6 cellular contexts compared by ENCODE assay signal in the genomic region with DNA sequence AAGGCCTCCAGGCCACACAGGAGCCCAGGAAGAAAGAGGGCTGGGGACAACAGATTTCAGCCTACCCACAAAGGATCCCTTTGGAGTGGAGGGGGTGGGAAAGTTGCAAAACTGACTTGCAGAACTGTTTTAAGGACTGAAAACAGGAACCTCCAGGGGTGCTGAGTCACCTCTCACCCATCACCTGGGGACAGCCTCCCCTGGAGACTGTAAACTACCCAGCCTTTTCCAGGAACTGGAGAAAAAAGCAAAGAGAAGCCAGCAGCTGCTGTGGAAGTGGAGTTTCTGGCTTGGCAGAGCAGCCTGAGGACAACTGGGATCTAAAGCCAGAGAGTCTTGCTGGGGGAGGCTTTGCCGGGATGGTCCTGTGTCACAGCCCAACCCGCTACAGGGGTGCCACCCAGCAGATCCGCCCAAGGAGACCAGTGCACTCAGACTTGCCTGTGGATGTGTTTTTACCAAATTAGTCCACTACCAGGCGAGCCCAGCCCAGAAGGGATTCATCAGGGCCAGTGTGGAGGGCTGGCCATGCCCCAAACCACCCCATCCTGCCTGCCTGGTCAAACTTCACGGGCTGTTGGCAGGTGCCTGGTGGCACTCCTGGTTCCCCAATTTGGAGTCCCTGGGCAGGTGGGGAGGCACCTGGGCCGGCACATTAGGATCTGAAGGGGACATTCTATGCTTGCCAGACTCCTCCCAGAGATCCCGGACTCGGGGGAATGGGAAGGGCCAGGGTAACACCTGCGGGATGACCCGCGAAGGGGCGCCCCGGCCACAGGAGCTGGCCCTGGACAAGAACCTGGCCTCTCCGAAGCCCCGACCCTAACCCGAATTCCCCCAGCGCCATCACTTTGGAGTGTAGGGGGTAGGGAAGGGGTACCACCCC. TPM values are rescaled to one million over a fixed set of nuclear protein-coding genes. Genes with fewer than 3 reads are reported as not detected.
DNase-seq lines count a peak whose midpoint lies in the region; ATAC-seq lines count a peak whose summit lies in the region.

No MANE protein-coding gene starts in this region.

- peak overlapping the region; percentile 29 for H2AK5ac ChIP-seq in mesenchymal stem cell (ENCODE audit: low read length, severe bottlenecking)

- H3K27ac Mint-ChIP-seq in activated T-helper 17 cell treated with anti-CD3 and anti-CD28 coated beads, Interleukin-2, amount 50 U/mL, for 72 hours: peak overlapping the region; percentile 70

- H3K36me3 ChIP-seq in H7 (replicated peaks; ENCODE audit: control insufficient read depth, insufficient read depth, low read length) (peaks cover 8% of the 10 kb centered on the region), mesenchymal stem cell (ENCODE audit: control insufficient read depth in 1 of 2, insufficient read depth in 2 of 2, low read depth in 1 of 2, low read length in 2 of 2) (peaks cover 31 to 36% of the 10 kb centered on the region in 2 experiments)

- H2BK120ac ChIP-seq in mesenchymal stem cell (ENCODE audit: low read depth, low read length): no peak overlapping the region

- H3K23ac ChIP-seq in mesenchymal stem cell (ENCODE audit: low read length in 2 of 2): no peak overlapping the region

- peak overlapping the region; percentile 5 for H3K27ac ChIP-seq in mesenchymal stem cell (ENCODE audit: low read length, poor library complexity, severe bottlenecking)

- H2AFZ ChIP-seq in mesenchymal stem cell (ENCODE audit: low read depth, low read length): peak overlapping the region; percentile 79

- peak overlapping the region; percentile 95 for H2BK15ac ChIP-seq in mesenchymal stem cell (ENCODE audit: low read depth, poor library complexity, severe bottlenecking)

- no peak for ATAC-seq in activated T-helper 17 cell treated with anti-CD3 and anti-CD28 coated beads, Interleukin-2, amount 50 U/mL, for 72 hours (replicated peaks)
- no peak for ATAC-seq in GM19023 (IDR thresholded peaks at IDR 0.05; ENCODE audit: unreplicated experiment)

- H3K27me3 Mint-ChIP-seq in activated T-helper 17 cell treated with anti-CD3 and anti-CD28 coated beads, Interleukin-2, amount 50 U/mL, for 72 hours: no peaks in the 10 kb centered on the region

- H3K4me3 ChIP-seq in H7 (ENCODE audit: insufficient read depth, low read depth, low read length) (peak overlapping the region; percentile 76), mesenchymal stem cell (ENCODE audit: insufficient read depth in 1 of 2, low read depth in 1 of 2, low read length in 2 of 2) (peak overlapping the region; percentile 88 to 92)

- peak overlapping the region; percentile 93 for H3K4me2 ChIP-seq in mesenchymal stem cell (ENCODE audit: low read length, poor library complexity, severe bottlenecking)

- H4K8ac ChIP-seq in mesenchymal stem cell (ENCODE audit: low read length): peak overlapping the region; percentile 70

- H3K4me3 Mint-ChIP-seq in activated T-helper 17 cell treated with anti-CD3 and anti-CD28 coated beads, Interleukin-2, amount 50 U/mL, for 72 hours: peak overlapping the region; percentile 86

- peaks cover 3% of the 10 kb centered on the region; the same call in 1 of the 2 replicates for H3K27me3 ChIP-seq in H7 (ENCODE audit: control insufficient read depth, insufficient read depth, low read length)
- H3K27me3 ChIP-seq in mesenchymal stem cell (ENCODE audit: control insufficient read depth in 1 of 2, insufficient read depth in 1 of 2, low read length in 2 of 2): no peaks in the 10 kb centered on the region

- H2BK5ac ChIP-seq in mesenchymal stem cell (ENCODE audit: low read depth, low read length, poor library complexity, severe bottlenecking): no peak overlapping the region

- no peak overlapping the region for H3K4ac ChIP-seq in mesenchymal stem cell (ENCODE audit: low read depth in 1 of 2, low read length in 2 of 2)

- H2BK12ac ChIP-seq in mesenchymal stem cell (ENCODE audit: low read length in 2 of 2): no peak overlapping the region

- peak overlapping the region in 1 of 2 experiments; percentile 88 for H3K18ac ChIP-seq in mesenchymal stem cell (ENCODE audit: low read depth in 1 of 2, low read length in 2 of 2)

- H3K4me1 Mint-ChIP-seq in activated T-helper 17 cell treated with anti-CD3 and anti-CD28 coated beads, Interleukin-2, amount 50 U/mL, for 72 hours: peaks cover 12% of the 10 kb centered on the region

- H3K79me1 ChIP-seq in mesenchymal stem cell (replicated peaks; ENCODE audit: low read length, poor library complexity, severe bottlenecking): peaks cover 10% of the 10 kb centered on the region

- DNase-seq in H7 (peak; percentile 73), mesenchymal stem cell (no peak), pons (ENCODE audit: low spot score) (no peak), GM03348 (ENCODE audit: low spot score) (no peak)

- 51% methylated on average over 11 of the region's 17 CpGs for WGBS in mesenchymal stem cell

- no peaks in the 10 kb centered on the region for H3K9me3 Mint-ChIP-seq in activated T-helper 17 cell treated with anti-CD3 and anti-CD28 coated beads, Interleukin-2, amount 50 U/mL, for 72 hours

- H3K14ac ChIP-seq in mesenchymal stem cell (ENCODE audit: low read length in 2 of 2): no peak overlapping the region

- H3K9ac ChIP-seq in mesenchymal stem cell (ENCODE audit: low read length): peak overlapping the region; percentile 86

- H3K9me3 ChIP-seq in mesenchymal stem cell (ENCODE audit: control insufficient read depth, low read length): no peaks in the 10 kb centered on the region

- peak overlapping the region; percentile 48 for H4K91ac ChIP-seq in mesenchymal stem cell (ENCODE audit: low read length)

- peaks cover 14% of the 10 kb centered on the region for H3K4me1 ChIP-seq in mesenchymal stem cell (ENCODE audit: control insufficient read depth, insufficient read depth, low read depth, low read length)

- peaks cover 37% of the 10 kb centered on the region for H3K36me3 Mint-ChIP-seq in activated T-helper 17 cell treated with anti-CD3 and anti-CD28 coated beads, Interleukin-2, amount 50 U/mL, for 72 hours (ENCODE audit: low read depth)

RNA-seq across cellular contexts. Expression of a gene that starts 0.8 kb away (rescaled TPM):
- total RNA-seq in H7 (2014; rRNA removed; shearing (Covaris generic)): 13.2 and 16.1 TPM in 2 replicates
- total RNA-seq in activated T-helper 17 cell treated with anti-CD3 and anti-CD28 coated beads, Interleukin-2, amount 50 U/mL, for 72 hours: 10 to 100 TPM; 31.5 to 34.3 TPM
- polyA plus RNA-seq in mesenchymal stem cell (2013, experiment 1 of 2): 21.0 TPM
- polyA plus RNA-seq in mesenchymal stem cell (2013, experiment 2 of 2): 19.0 TPM

RNA-seq across cellular contexts. Expression of a gene that starts 12.3 kb away (rescaled TPM):
- total RNA-seq in H7 (2014; rRNA removed; shearing (Covaris generic)): 0.44 TPM in 1 of 2 replicates, not detected in the other
- total RNA-seq in activated T-helper 17 cell treated with anti-CD3 and anti-CD28 coated beads, Interleukin-2, amount 50 U/mL, for 72 hours: under 1 TPM in 1 of 2 donors, not detected in 1; 0.37 TPM
- not detected for polyA plus RNA-seq in mesenchymal stem cell (2013, experiment 1 of 2)
- polyA plus RNA-seq in mesenchymal stem cell (2013, experiment 2 of 2): not detected

RNA-seq across cellular contexts. Expression of a gene that starts 17.2 kb away (rescaled TPM):
- total RNA-seq in H7 (2014; rRNA removed; shearing (Covaris generic)): 305 and 403 TPM in 2 replicates
- 100 to 1,000 TPM in 1 of 2 donors, 10 to 100 TPM in 1; 65.3 to 122 TPM for total RNA-seq in activated T-helper 17 cell treated with anti-CD3 and anti-CD28 coated beads, Interleukin-2, amount 50 U/mL, for 72 hours
- polyA plus RNA-seq in mesenchymal stem cell (2013, experiment 1 of 2): 173 TPM
- polyA plus RNA-seq in mesenchymal stem cell (2013, experiment 2 of 2): 165 TPM

RNA-seq across cellular contexts. Expression of a gene that starts 22.5 kb away (rescaled TPM):
- total RNA-seq in H7 (2014; rRNA removed; shearing (Covaris generic)): 4,719 and 5,018 TPM in 2 replicates
- total RNA-seq in activated T-helper 17 cell treated with anti-CD3 and anti-CD28 coated beads, Interleukin-2, amount 50 U/mL, for 72 hours: 1,000 to 10,000 TPM; 4,570 to 4,579 TPM
- 4,366 TPM for polyA plus RNA-seq in mesenchymal stem cell (2013, experiment 1 of 2)
- polyA plus RNA-seq in mesenchymal stem cell (2013, experiment 2 of 2): 4,394 TPM

RNA-seq across cellular contexts. Expression of a gene that starts 24.0 kb away (rescaled TPM):
- not detected in 2 replicates for total RNA-seq in H7 (2014; rRNA removed; shearing (Covaris generic))
- not detected for total RNA-seq in activated T-helper 17 cell treated with anti-CD3 and anti-CD28 coated beads, Interleukin-2, amount 50 U/mL, for 72 hours
- not detected for polyA plus RNA-seq in mesenchymal stem cell (2013, experiment 1 of 2)
- polyA plus RNA-seq in mesenchymal stem cell (2013, experiment 2 of 2): not detected
